1 cellular context compared by ENCODE assay signal in the genomic region with DNA sequence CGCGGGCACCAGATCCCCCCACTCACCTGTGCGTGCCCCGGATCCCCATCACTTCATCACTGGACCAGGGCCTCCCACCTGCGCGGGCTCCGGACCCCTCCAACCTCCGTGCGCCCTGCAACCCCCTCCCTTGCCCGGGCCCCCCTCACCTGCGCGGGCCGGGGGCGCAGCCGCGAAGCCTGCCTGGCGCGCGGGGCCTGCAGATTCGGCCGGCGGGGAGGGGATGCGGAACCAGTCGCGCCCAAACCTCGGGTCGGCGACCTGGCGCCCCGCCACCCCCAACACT.
TF ChIP-seq lines count a peak whose summit lies in the region.

No MANE protein-coding gene starts in this region.

TF ChIP-seq in HepG2, 621 proteins besides CTCF, POLR2A, EP300 and RAD21 (continued from another document and continues in another):
- TF ChIP-seq ZNF407 (CRISPR knock-in tag; IDR thresholded peaks at IDR 0.05; ENCODE audit: not compliant biosample characterization) (peak; percentile 14), ZNF501 (CRISPR knock-in tag; IDR thresholded peaks at IDR 0.05) (no peak), SOX5 (CRISPR knock-in tag; IDR thresholded peaks at IDR 0.05; ENCODE audit: borderline replicate concordance) (no peak), WIZ (CRISPR knock-in tag; IDR thresholded peaks at IDR 0.05) (no peak), ZBTB21 (CRISPR knock-in tag; IDR thresholded peaks at IDR 0.05) (no peak), ETV6 (CRISPR knock-in tag; conservative IDR thresholded peaks at IDR 0.05) (0 out of 2 replicates have a peak, but pooled peaks have one; percentile 20), FOXP4 (CRISPR knock-in tag; IDR thresholded peaks at IDR 0.05) (no peak), GPN1 (CRISPR knock-in tag; IDR thresholded peaks at IDR 0.05; ENCODE audit: borderline replicate concordance) (no peak), EEA1 (CRISPR knock-in tag; IDR thresholded peaks at IDR 0.05; ENCODE audit: borderline replicate concordance) (peak; percentile 56; the same call in 1 of the 2 replicates), CENPX (CRISPR knock-in tag; IDR thresholded peaks at IDR 0.05) (no peak), FOXA1 (IDR thresholded peaks at IDR 0.05) (no peak), FOXA1 (CRISPR knock-in tag; IDR thresholded peaks at IDR 0.05) (no peak), ZNF609 (CRISPR knock-in tag; IDR thresholded peaks at IDR 0.05; ENCODE audit: borderline replicate concordance) (0 out of 2 replicates have a peak, but pooled peaks have one; percentile 3), JUN (CRISPR knock-in tag; IDR thresholded peaks at IDR 0.05) (no peak), HOXA3 (CRISPR knock-in tag; IDR thresholded peaks at IDR 0.05) (no peak), SRF (IDR thresholded peaks at IDR 0.05; ENCODE audit: low read depth, low read length) (no peak), HNF4A (CRISPR knock-in tag; IDR thresholded peaks at IDR 0.05) (no peak), MTERF4 (CRISPR knock-in tag; IDR thresholded peaks at IDR 0.05) (no peak), SNRNP70 (IDR thresholded peaks at IDR 0.05; ENCODE audit: low read depth, low read length) (no peak), ZFX (CRISPR knock-in tag; IDR thresholded peaks at IDR 0.05; ENCODE audit: low read depth) (no peak), CREM (IDR thresholded peaks at IDR 0.05) (no peak), CREM (CRISPR knock-in tag; IDR thresholded peaks at IDR 0.05) (no peak), RAD51 (IDR thresholded peaks at IDR 0.05; ENCODE audit: borderline replicate concordance) (no peak), NR2F6 (IDR thresholded peaks at IDR 0.05) (no peak), NR2F6 (CRISPR knock-in tag; IDR thresholded peaks at IDR 0.05) (no peak), ZNF180 (CRISPR knock-in tag; IDR thresholded peaks at IDR 0.05; ENCODE audit: borderline replicate concordance, low read depth) (no peak), HNRNPK (IDR thresholded peaks at IDR 0.05; ENCODE audit: low read depth, low read length, poor library complexity, severe bottlenecking) (peak; percentile 84), ZNF703 (CRISPR knock-in tag; IDR thresholded peaks at IDR 0.05; ENCODE audit: borderline replicate concordance) (no peak), HOXD1 (CRISPR knock-in tag; IDR thresholded peaks at IDR 0.05) (no peak), ZNF530 (CRISPR knock-in tag; IDR thresholded peaks at IDR 0.05; ENCODE audit: low read depth) (no peak), ZNF30 (CRISPR knock-in tag; IDR thresholded peaks at IDR 0.05) (peak; percentile 74; the same call in 1 of the 2 replicates), ZMYM2 (CRISPR knock-in tag; IDR thresholded peaks at IDR 0.05) (no peak)
- TF ChIP-seq, protein P1, sequence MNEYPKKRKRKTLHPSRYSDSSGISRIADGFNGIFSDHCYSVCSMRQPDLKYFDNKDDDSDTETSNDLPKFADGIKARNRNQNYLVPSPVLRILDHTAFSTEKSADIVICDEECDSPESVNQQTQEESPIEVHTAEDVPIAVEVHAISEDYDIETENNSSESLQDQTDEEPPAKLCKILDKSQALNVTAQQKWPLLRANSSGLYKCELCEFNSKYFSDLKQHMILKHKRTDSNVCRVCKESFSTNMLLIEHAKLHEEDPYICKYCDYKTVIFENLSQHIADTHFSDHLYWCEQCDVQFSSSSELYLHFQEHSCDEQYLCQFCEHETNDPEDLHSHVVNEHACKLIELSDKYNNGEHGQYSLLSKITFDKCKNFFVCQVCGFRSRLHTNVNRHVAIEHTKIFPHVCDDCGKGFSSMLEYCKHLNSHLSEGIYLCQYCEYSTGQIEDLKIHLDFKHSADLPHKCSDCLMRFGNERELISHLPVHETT (CRISPR knock-in tag; conservative IDR thresholded peaks at IDR 0.05) = no peak
- TF ChIP-seq, protein P2, sequence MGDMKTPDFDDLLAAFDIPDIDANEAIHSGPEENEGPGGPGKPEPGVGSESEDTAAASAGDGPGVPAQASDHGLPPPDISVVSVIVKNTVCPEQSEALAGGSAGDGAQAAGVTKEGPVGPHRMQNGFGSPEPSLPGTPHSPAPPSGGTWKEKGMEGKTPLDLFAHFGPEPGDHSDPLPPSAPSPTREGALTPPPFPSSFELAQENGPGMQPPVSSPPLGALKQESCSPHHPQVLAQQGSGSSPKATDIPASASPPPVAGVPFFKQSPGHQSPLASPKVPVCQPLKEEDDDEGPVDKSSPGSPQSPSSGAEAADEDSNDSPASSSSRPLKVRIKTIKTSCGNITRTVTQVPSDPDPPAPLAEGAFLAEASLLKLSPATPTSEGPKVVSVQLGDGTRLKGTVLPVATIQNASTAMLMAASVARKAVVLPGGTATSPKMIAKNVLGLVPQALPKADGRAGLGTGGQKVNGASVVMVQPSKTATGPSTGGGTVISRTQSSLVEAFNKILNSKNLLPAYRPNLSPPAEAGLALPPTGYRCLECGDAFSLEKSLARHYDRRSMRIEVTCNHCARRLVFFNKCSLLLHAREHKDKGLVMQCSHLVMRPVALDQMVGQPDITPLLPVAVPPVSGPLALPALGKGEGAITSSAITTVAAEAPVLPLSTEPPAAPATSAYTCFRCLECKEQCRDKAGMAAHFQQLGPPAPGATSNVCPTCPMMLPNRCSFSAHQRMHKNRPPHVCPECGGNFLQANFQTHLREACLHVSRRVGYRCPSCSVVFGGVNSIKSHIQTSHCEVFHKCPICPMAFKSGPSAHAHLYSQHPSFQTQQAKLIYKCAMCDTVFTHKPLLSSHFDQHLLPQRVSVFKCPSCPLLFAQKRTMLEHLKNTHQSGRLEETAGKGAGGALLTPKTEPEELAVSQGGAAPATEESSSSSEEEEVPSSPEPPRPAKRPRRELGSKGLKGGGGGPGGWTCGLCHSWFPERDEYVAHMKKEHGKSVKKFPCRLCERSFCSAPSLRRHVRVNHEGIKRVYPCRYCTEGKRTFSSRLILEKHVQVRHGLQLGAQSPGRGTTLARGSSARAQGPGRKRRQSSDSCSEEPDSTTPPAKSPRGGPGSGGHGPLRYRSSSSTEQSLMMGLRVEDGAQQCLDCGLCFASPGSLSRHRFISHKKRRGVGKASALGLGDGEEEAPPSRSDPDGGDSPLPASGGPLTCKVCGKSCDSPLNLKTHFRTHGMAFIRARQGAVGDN (CRISPR knock-in tag; IDR thresholded peaks at IDR 0.05) = no peak
- TF ChIP-seq, protein P3, sequence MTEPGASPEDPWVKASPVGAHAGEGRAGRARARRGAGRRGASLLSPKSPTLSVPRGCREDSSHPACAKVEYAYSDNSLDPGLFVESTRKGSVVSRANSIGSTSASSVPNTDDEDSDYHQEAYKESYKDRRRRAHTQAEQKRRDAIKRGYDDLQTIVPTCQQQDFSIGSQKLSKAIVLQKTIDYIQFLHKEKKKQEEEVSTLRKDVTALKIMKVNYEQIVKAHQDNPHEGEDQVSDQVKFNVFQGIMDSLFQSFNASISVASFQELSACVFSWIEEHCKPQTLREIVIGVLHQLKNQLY (CRISPR knock-in tag; IDR thresholded peaks at IDR 0.05) = no peak
- TF ChIP-seq, protein P4, sequence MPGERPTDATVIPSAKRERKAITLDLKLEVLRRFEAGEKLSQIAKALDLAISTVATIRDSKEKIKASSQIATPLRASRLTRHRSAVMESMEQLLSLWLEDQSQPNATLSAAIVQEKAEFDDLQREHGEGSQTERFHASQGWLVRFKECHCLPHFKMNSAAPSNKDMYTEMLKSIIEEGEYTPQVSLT (CRISPR knock-in tag; IDR thresholded peaks at IDR 0.05; ENCODE audit: borderline replicate concordance, low read depth) = no peak
